ENCODE assay signal across 16 cellular contexts in genomic region chr7:155972651-155973349, GRCh38.
"Had no signal": no experiment of that assay in that cellular context is flagged by ENCODE, and none has a peak within 500 bp of the region (broad histone marks: within the 10 kb centered on the region; RNA-seq: fewer than 3 reads in every experiment).

No MANE protein-coding gene starts in this region.

- DNase-seq: activated CD4-positive, alpha-beta T cell treated with anti-CD3 and anti-CD28 coated beads for 48 hours; activated naive CD4-positive, alpha-beta T cell treated with anti-CD3 and anti-CD28 coated beads, Interleukin-2, amount 50 U/mL, for 16 hours; activated T-cell treated with anti-CD3 and anti-CD28 coated beads, Interleukin-2, amount 50 U/mL, for 1 hour; amniotic stem cell; hippocampal formation; nucleus accumbens; psoas muscle; SK-N-SH; stimulated activated CD4-positive, alpha-beta T cell treated with anti-CD3 and anti-CD28 coated beads, Interleukin-4, amount 100 ng/mL, for 24 hours; stimulated activated naive CD8-positive, alpha-beta T cell treated with anti-CD3 and anti-CD28 coated beads, Interleukin-15, amount 100 ng/mL, for 72 hours; thyroid gland had no signal

- H3K9me3 ChIP-seq: mucosa of descending colon, psoas muscle, SK-N-SH, thyroid gland had no signal

- H3K4me3 ChIP-seq: lung, mucosa of descending colon, psoas muscle, thyroid gland had no signal

- ATAC-seq: mucosa of descending colon; naive thymus-derived CD8-positive, alpha-beta T cell; psoas muscle; stimulated activated naive CD8-positive, alpha-beta T cell treated with anti-CD3 and anti-CD28 coated beads, Interleukin-15, amount 100 ng/mL, for 72 hours had no signal

- H3K36me3 Mint-ChIP-seq: brain; naive thymus-derived CD8-positive, alpha-beta T cell had no signal

- H3K27ac Mint-ChIP-seq: stimulated activated naive CD8-positive, alpha-beta T cell treated with anti-CD3 and anti-CD28 coated beads, Interleukin-15, amount 100 ng/mL, for 72 hours; T-helper 1 cell treated with Interleukin-12 subunit alpha and Interleukin-12 subunit beta and Interleukin-4 antibody, amounts not matched to agents 30 μg/mL and 1 μg/mL, for 36 hours had no signal

- H3K27ac ChIP-seq: psoas muscle, thyroid gland had no signal

- H3K36me3 ChIP-seq: thyroid gland had no signal

- H3K27me3 ChIP-seq: thyroid gland had no signal

- H3K9me3 Mint-ChIP-seq: naive thymus-derived CD8-positive, alpha-beta T cell; stimulated activated naive CD8-positive, alpha-beta T cell treated with anti-CD3 and anti-CD28 coated beads, Interleukin-15, amount 100 ng/mL, for 72 hours; T-helper 1 cell treated with Interleukin-12 subunit alpha and Interleukin-12 subunit beta and Interleukin-4 antibody, amounts not matched to agents 30 μg/mL and 1 μg/mL, for 36 hours had no signal

- H3K4me3 Mint-ChIP-seq: brain; naive thymus-derived CD8-positive, alpha-beta T cell; stimulated activated naive CD8-positive, alpha-beta T cell treated with anti-CD3 and anti-CD28 coated beads, Interleukin-15, amount 100 ng/mL, for 72 hours; T-helper 1 cell treated with Interleukin-12 subunit alpha and Interleukin-12 subunit beta and Interleukin-4 antibody, amounts not matched to agents 30 μg/mL and 1 μg/mL, for 36 hours had no signal

- H3K4me1 ChIP-seq: psoas muscle, thyroid gland had no signal
